In the genomic region with DNA sequence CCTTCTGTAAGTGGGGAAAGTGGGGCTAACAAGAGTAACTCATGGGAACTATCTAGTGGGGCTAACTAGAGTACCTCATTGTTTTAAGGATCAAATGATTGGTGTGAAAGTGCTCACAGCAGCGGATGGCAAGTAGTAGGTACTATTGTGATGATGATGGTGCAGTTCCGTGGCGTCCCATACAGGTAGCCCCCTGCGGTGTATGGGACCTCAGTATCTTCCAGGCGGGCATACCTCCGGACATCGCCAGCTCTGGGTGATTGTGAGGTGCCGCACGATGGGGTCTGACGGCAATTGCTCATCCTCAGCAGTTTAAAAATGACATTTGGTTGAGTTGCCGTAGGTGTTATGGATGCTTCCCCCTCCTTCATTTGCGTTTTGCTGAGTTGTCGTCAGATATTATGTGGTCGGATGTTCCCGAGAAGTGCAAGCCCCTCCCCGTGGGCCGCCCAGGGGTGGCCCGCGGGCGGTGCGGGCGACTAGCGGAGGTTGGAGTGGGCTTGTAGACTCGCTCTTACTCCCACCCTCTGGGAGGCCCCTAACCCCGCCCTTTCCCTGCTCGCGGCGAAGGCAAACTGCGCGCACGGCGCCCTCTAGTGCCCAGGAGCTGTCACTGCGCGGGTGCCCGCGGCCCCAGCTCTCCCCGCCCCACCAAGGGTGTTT, we compare ENCODE assay signal across 8 cellular contexts. TPM values are rescaled to one million over a fixed set of nuclear protein-coding genes. Genes with fewer than 3 reads are reported as not detected.
A peak's percentile ranks its signal among the peaks of the same experiment; 100 is the strongest.
DNase-seq lines count a peak whose midpoint lies in the region; ATAC-seq, FAIRE-seq and TF ChIP-seq lines count a peak whose summit lies in the region.

No MANE protein-coding gene starts in this region.

- H3K9ac ChIP-seq in KMS-11 = peak overlapping the region; percentile 27; the same call in 1 of the 2 replicates
- H3K9ac ChIP-seq in rectal smooth muscle tissue (ENCODE audit: low read length) = no peak overlapping the region

- intact Hi-C loops in left ventricle myocardium superior (cut with micrococcal nuclease) = no loop called here

- H3K27ac ChIP-seq in KMS-11 = no peak overlapping the region
- H3K27ac ChIP-seq in rectal smooth muscle tissue (ENCODE audit: low read depth, low read length) = no peak overlapping the region

- H3K4me1 ChIP-seq in KMS-11 (ENCODE audit: low read depth, poor library complexity, severe bottlenecking) = no peaks in the 10 kb centered on the region
- no peaks in the 10 kb centered on the region for H3K4me1 ChIP-seq in rectal smooth muscle tissue (ENCODE audit: control insufficient read depth, insufficient read depth, low read length)

- H3K27ac Mint-ChIP-seq in activated naive CD4-positive, alpha-beta T cell treated with anti-CD3 and anti-CD28 coated beads, Interleukin-2, amount 50 U/mL, for 72 hours = peak overlapping the region; percentile 76 to 80

- H3K4me3 ChIP-seq in KMS-11 (IDR thresholded peaks at IDR 0.05; ENCODE audit: insufficient read depth, low read depth, low read length) (no peak overlapping the region), rectal smooth muscle tissue (ENCODE audit: low read length) (peak overlapping the region; percentile 53)

- peak; percentile 76 for TF ChIP-seq CTCF in KMS-11 (conservative IDR thresholded peaks at IDR 0.05; ENCODE audit: low read depth, low read length)

- no peak for FAIRE-seq in urothelium cell line (lab: Jason Lieb, UNC)

- ATAC-seq in GM21737 (IDR thresholded peaks at IDR 0.05; ENCODE audit: unreplicated experiment) (peak; percentile 94), SK-N-SH treated with all-trans-retinoic acid at 6 μM for 48 hours (peak; percentile 99), left ventricle myocardium superior (peak; percentile 88)
- peak; percentile 91 to 94 for ATAC-seq in activated naive CD4-positive, alpha-beta T cell treated with anti-CD3 and anti-CD28 coated beads, Interleukin-2, amount 50 U/mL, for 72 hours

- no peaks in the 10 kb centered on the region for H4K20me1 ChIP-seq in KMS-11 (ENCODE audit: insufficient read depth)

- H3K36me3 ChIP-seq in KMS-11 (ENCODE audit: insufficient read depth) = no peaks in the 10 kb centered on the region
- no peaks in the 10 kb centered on the region for H3K36me3 ChIP-seq in rectal smooth muscle tissue (ENCODE audit: control insufficient read depth, insufficient read depth, low read length)

- peak overlapping the region; percentile 63 for H3K4me2 ChIP-seq in KMS-11

- peak overlapping the region; percentile 92 for H2AFZ ChIP-seq in KMS-11 (ENCODE audit: low read depth)

- H3K79me2 ChIP-seq in KMS-11 (ENCODE audit: insufficient read depth, low read depth) = no peaks in the 10 kb centered on the region

- DNase-seq in EL = peak; percentile 39
- peak; percentile 66 to 87 for DNase-seq in activated naive CD4-positive, alpha-beta T cell treated with anti-CD3 and anti-CD28 coated beads, Interleukin-2, amount 50 U/mL, for 72 hours (ENCODE audit: low spot score in 2 of 2)
- DNase-seq in left ventricle myocardium superior = peak; percentile 73
- DNase-seq in urothelium cell line (ENCODE audit: low spot score) = peak; percentile 60

- H3K27me3 ChIP-seq in KMS-11 (ENCODE audit: insufficient read depth, low read depth) = no peaks in the 10 kb centered on the region
- H3K27me3 ChIP-seq in rectal smooth muscle tissue (ENCODE audit: control insufficient read depth, insufficient read depth, low read length) = peaks cover 8% of the 10 kb centered on the region

- no peaks in the 10 kb centered on the region for H3K36me3 Mint-ChIP-seq in activated naive CD4-positive, alpha-beta T cell treated with anti-CD3 and anti-CD28 coated beads, Interleukin-2, amount 50 U/mL, for 72 hours

- H3K9me3 Mint-ChIP-seq in activated naive CD4-positive, alpha-beta T cell treated with anti-CD3 and anti-CD28 coated beads, Interleukin-2, amount 50 U/mL, for 72 hours = no peaks in the 10 kb centered on the region

TF ChIP-seq in SK-N-SH treated with all-trans-retinoic acid at 6 μM for 48 hours, 23 proteins besides CTCF, POLR2A, EP300 and RAD21 (continues in another document):
- TF ChIP-seq ZFP30 (CRISPR knock-in tag; IDR thresholded peaks at IDR 0.05) (no peak), ISL1 (CRISPR knock-in tag; IDR thresholded peaks at IDR 0.05) (no peak), PPARA (CRISPR knock-in tag; IDR thresholded peaks at IDR 0.05; ENCODE audit: borderline replicate concordance) (no peak), BACH2 (CRISPR knock-in tag; IDR thresholded peaks at IDR 0.05; ENCODE audit: borderline replicate concordance) (no peak), TOX (CRISPR knock-in tag; IDR thresholded peaks at IDR 0.05; ENCODE audit: borderline replicate concordance) (no peak), SNAI2 (CRISPR knock-in tag; IDR thresholded peaks at IDR 0.05) (no peak), CSDC2 (CRISPR knock-in tag; IDR thresholded peaks at IDR 0.05) (no peak), GLIS3 (CRISPR knock-in tag; IDR thresholded peaks at IDR 0.05) (no peak), ZFP3 (CRISPR knock-in tag; IDR thresholded peaks at IDR 0.05) (no peak), ESRRG (CRISPR knock-in tag; IDR thresholded peaks at IDR 0.05) (no peak), ZC3H10 (CRISPR knock-in tag; IDR thresholded peaks at IDR 0.05) (no peak), TCF4 (CRISPR knock-in tag; IDR thresholded peaks at IDR 0.05; ENCODE audit: borderline replicate concordance) (no peak)
- TF ChIP-seq, protein P1, sequence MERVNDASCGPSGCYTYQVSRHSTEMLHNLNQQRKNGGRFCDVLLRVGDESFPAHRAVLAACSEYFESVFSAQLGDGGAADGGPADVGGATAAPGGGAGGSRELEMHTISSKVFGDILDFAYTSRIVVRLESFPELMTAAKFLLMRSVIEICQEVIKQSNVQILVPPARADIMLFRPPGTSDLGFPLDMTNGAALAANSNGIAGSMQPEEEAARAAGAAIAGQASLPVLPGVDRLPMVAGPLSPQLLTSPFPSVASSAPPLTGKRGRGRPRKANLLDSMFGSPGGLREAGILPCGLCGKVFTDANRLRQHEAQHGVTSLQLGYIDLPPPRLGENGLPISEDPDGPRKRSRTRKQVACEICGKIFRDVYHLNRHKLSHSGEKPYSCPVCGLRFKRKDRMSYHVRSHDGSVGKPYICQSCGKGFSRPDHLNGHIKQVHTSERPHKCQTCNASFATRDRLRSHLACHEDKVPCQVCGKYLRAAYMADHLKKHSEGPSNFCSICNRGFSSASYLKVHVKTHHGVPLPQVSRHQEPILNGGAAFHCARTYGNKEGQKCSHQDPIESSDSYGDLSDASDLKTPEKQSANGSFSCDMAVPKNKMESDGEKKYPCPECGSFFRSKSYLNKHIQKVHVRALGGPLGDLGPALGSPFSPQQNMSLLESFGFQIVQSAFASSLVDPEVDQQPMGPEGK (CRISPR knock-in tag; IDR thresholded peaks at IDR 0.05; ENCODE audit: borderline replicate concordance) = no peak
- TF ChIP-seq, protein P2, sequence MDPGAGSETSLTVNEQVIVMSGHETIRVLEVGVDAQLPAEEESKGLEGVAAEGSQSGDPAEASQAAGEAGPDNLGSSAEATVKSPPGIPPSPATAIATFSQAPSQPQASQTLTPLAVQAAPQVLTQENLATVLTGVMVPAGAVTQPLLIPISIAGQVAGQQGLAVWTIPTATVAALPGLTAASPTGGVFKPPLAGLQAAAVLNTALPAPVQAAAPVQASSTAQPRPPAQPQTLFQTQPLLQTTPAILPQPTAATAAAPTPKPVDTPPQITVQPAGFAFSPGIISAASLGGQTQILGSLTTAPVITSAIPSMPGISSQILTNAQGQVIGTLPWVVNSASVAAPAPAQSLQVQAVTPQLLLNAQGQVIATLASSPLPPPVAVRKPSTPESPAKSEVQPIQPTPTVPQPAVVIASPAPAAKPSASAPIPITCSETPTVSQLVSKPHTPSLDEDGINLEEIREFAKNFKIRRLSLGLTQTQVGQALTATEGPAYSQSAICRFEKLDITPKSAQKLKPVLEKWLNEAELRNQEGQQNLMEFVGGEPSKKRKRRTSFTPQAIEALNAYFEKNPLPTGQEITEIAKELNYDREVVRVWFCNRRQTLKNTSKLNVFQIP (CRISPR knock-in tag; IDR thresholded peaks at IDR 0.05; ENCODE audit: borderline replicate concordance, low read depth) = no peak
- TF ChIP-seq, protein P3, sequence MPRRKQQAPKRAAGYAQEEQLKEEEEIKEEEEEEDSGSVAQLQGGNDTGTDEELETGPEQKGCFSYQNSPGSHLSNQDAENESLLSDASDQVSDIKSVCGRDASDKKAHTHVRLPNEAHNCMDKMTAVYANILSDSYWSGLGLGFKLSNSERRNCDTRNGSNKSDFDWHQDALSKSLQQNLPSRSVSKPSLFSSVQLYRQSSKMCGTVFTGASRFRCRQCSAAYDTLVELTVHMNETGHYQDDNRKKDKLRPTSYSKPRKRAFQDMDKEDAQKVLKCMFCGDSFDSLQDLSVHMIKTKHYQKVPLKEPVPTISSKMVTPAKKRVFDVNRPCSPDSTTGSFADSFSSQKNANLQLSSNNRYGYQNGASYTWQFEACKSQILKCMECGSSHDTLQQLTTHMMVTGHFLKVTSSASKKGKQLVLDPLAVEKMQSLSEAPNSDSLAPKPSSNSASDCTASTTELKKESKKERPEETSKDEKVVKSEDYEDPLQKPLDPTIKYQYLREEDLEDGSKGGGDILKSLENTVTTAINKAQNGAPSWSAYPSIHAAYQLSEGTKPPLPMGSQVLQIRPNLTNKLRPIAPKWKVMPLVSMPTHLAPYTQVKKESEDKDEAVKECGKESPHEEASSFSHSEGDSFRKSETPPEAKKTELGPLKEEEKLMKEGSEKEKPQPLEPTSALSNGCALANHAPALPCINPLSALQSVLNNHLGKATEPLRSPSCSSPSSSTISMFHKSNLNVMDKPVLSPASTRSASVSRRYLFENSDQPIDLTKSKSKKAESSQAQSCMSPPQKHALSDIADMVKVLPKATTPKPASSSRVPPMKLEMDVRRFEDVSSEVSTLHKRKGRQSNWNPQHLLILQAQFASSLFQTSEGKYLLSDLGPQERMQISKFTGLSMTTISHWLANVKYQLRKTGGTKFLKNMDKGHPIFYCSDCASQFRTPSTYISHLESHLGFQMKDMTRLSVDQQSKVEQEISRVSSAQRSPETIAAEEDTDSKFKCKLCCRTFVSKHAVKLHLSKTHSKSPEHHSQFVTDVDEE (CRISPR knock-in tag; IDR thresholded peaks at IDR 0.05) = no peak
- TF ChIP-seq, protein P4, sequence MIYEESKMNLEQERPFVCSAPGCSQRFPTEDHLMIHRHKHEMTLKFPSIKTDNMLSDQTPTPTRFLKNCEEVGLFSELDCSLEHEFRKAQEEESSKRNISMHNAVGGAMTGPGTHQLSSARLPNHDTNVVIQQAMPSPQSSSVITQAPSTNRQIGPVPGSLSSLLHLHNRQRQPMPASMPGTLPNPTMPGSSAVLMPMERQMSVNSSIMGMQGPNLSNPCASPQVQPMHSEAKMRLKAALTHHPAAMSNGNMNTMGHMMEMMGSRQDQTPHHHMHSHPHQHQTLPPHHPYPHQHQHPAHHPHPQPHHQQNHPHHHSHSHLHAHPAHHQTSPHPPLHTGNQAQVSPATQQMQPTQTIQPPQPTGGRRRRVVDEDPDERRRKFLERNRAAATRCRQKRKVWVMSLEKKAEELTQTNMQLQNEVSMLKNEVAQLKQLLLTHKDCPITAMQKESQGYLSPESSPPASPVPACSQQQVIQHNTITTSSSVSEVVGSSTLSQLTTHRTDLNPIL (CRISPR knock-in tag; IDR thresholded peaks at IDR 0.05; ENCODE audit: low read depth) = no peak

RNA-seq across cellular contexts. Expression of a gene that starts 18.3 kb away (rescaled TPM):
- under 1 TPM in 1 of 2 donors, not detected in 1; 0.21 TPM for total RNA-seq in activated naive CD4-positive, alpha-beta T cell treated with anti-CD3 and anti-CD28 coated beads, Interleukin-2, amount 50 U/mL, for 72 hours
- not detected for total RNA-seq in left ventricle myocardium superior
